In the genomic region with DNA sequence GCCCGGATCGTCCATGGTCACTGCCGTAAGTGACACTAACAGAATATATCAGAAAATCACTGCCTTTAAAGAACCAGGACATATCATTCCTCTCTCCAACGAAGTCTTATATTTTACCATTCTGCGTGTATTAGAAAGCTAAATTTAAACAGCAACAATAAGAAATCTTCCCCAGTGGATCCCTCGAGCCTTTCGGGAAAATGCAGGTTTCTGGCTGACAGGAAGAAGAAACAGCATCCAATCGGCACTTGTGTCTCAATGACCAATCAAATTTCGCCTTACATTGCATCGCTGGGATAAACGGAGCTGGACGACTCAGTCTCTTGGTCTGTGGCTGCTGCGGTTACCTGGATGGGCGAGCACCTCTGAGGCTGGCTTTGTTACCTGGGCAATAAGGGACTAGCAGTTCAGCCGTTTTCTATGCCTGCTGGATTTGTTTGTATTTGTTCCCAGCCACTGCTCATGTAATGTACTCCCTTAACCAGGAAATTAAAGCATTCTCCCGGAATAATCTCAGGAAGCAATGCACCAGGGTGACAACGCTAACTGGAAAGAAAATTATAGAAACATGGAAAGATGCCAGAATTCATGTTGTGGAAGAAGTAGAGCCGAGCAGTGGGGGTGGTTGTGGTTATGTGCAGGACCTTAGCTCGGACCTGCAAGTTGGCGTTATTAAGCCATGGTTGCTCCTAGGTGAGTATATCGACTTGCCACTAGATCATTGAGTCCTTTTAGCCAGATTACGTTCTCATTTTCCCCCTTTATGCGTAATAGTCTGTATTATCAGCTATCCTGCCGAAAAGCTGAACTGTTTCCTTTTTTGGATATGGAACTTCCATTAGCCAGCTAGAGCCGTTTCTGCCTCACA, we compare ENCODE assay signal across 1 cellular context.
TF ChIP-seq lines count a peak whose summit lies in the region.

A gene with protein sequence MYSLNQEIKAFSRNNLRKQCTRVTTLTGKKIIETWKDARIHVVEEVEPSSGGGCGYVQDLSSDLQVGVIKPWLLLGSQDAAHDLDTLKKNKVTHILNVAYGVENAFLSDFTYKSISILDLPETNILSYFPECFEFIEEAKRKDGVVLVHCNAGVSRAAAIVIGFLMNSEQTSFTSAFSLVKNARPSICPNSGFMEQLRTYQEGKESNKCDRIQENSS (plus strand): TSS at position 281 of the 868 bp plus-strand sequence. CDS start 187 bp downstream, at position 468.

TF ChIP-seq in HCT116, 20 proteins besides CTCF, POLR2A, EP300 and RAD21 (continued from another document):
- TF ChIP-seq MAX (IDR thresholded peaks at IDR 0.05) (peak; percentile 58), SRF (IDR thresholded peaks at IDR 0.05; ENCODE audit: low read depth) (peak; percentile 56; the same call in 1 of the 2 replicates), CBX3 (IDR thresholded peaks at IDR 0.05; ENCODE audit: low read depth) (peak; percentile 50; the same call in 1 of the 2 replicates), JUND (IDR thresholded peaks at IDR 0.05) (no peak; the same call in none of the 2 replicates)
- TF ChIP-seq, protein P1, sequence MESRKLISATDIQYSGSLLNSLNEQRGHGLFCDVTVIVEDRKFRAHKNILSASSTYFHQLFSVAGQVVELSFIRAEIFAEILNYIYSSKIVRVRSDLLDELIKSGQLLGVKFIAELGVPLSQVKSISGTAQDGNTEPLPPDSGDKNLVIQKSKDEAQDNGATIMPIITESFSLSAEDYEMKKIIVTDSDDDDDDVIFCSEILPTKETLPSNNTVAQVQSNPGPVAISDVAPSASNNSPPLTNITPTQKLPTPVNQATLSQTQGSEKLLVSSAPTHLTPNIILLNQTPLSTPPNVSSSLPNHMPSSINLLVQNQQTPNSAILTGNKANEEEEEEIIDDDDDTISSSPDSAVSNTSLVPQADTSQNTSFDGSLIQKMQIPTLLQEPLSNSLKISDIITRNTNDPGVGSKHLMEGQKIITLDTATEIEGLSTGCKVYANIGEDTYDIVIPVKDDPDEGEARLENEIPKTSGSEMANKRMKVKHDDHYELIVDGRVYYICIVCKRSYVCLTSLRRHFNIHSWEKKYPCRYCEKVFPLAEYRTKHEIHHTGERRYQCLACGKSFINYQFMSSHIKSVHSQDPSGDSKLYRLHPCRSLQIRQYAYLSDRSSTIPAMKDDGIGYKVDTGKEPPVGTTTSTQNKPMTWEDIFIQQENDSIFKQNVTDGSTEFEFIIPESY (IDR thresholded peaks at IDR 0.05; ENCODE audit: extremely low read depth, insufficient replicate concordance, low read length) = peak; percentile 55
